Comparison of ENCODE assay signal across 8 cellular contexts in the genomic region with DNA sequence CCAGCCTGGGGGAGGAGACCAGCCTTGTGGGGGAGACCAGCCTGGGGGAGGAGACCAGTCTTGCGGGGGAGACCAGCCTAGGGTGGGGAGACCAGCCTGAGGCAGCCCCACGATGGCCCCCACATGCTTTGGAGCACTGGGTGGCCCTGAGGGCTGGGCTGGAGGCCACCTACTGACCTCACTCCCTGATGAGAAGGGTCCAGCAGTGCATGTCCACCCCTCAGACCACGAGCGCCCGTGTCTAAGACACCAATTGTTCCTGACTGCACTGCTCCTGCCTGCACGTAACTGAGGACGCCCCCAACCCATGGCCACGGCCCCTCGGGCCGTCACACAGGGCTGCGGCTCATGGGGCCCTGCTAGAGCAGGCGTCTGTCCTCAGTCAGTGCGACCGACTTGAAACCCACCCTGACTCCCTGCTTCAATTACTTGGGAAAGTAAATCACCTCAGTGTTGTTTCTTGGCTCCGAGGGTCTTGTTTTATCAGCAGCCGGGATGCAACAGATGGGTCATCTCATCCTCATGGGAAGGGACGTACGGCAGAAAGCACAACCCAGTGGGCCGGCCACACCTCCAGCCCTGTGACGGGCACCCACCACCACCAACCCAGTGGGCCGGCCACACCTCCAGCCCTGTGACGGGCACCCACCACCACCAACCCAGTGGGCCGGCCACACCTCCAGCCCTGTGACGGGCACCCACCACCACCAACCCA. TPM values are rescaled to one million over a fixed set of nuclear protein-coding genes. Genes with fewer than 3 reads are reported as not detected.
DNase-seq lines count a peak whose midpoint lies in the region; ATAC-seq and TF ChIP-seq lines count a peak whose summit lies in the region.

A gene (minus strand): TSS at position 550 of the 715 bp plus-strand sequence. CDS start 1,643 bp downstream, outside the sequence.

- no peak for TF ChIP-seq POLR2A in vagina (IDR thresholded peaks at IDR 0.05)

- H3K27ac ChIP-seq in angular gyrus (ENCODE audit: low read depth, low read length) = peak within 1 kb of the TSS; percentile 85
- H3K27ac ChIP-seq in left ventricle myocardium inferior (replicated peaks) = peak within 1 kb of the TSS; percentile 94
- H3K27ac ChIP-seq in vagina = peak within 1 kb of the TSS; percentile 93

- DNase-seq in G401 (ENCODE audit: low spot score) (peak; percentile 82), RPMI8226 (peak; percentile 49), left ventricle myocardium inferior (peak; percentile 71), posterior vena cava (ENCODE audit: low spot score) (peak; percentile 89), vagina (ENCODE audit: extremely low spot score in 2 of 2) (peak in 1 of 2 donors; percentile 89)

- H3K4me3 ChIP-seq in left ventricle myocardium inferior = peak within 1 kb of the TSS; percentile 89
- peak within 1 kb of the TSS; percentile 40 to 62 for H3K4me3 ChIP-seq in vagina

- no peaks in the 10 kb centered on the region for H3K27me3 ChIP-seq in left ventricle myocardium inferior (ENCODE audit: low read depth)
- no peaks in the 10 kb centered on the region for H3K27me3 ChIP-seq in vagina

- no peaks in the 10 kb centered on the region for H3K36me3 ChIP-seq in left ventricle myocardium inferior
- no peaks in the 10 kb centered on the region for H3K36me3 ChIP-seq in vagina

- intact Hi-C loops in left ventricle myocardium inferior (cut with micrococcal nuclease) (no loop called here), posterior vena cava (cut with DNase I) (no loop called here), vagina (cut with DNase I) (no loop called here)

- H3K4me1 ChIP-seq in left ventricle myocardium inferior = peaks cover 47% of the 10 kb centered on the region
- peaks cover 36% of the 10 kb centered on the region for H3K4me1 ChIP-seq in vagina

- H3K9me3 ChIP-seq in left ventricle myocardium inferior (replicated peaks) (no peaks in the 10 kb centered on the region), vagina (no peaks in the 10 kb centered on the region)

- TF ChIP-seq CTCF in left ventricle myocardium inferior (IDR thresholded peaks at IDR 0.05; ENCODE audit: borderline replicate concordance) = no peak
- no peak for TF ChIP-seq CTCF in vagina (IDR thresholded peaks at IDR 0.05)

- peak; percentile 59 for ATAC-seq in HG03095 (IDR thresholded peaks at IDR 0.05; ENCODE audit: unreplicated experiment)
- ATAC-seq in HG03469 (IDR thresholded peaks at IDR 0.05; ENCODE audit: unreplicated experiment) = no peak

- in situ Hi-C loops in G401 (cut with HindIII; ENCODE audit: low sequenced_read_pairs) = no loop called here

RNA-seq across cellular contexts. Expression of the gene that starts here (rescaled TPM):
- 5.9 and 11.2 TPM in 2 replicates for total RNA-seq in G401 (2014; rRNA removed; shearing (Covaris generic))
- total RNA-seq in left ventricle myocardium inferior (7.0 TPM), posterior vena cava (10 to 100 TPM in 1 of 2 donors, 1 to 10 TPM in 1; 8.4 to 10.9 TPM), vagina (5.2 TPM)
